1 cellular context compared by ENCODE assay signal in genomic region chr10:79387466-79387973, GRCh38.
TF ChIP-seq lines count a peak whose summit lies in the region.

No MANE protein-coding gene starts in this region.

TF ChIP-seq in H1, 55 proteins besides CTCF, POLR2A, EP300 and RAD21:
- TF ChIP-seq KDM5A (IDR thresholded peaks at IDR 0.05; ENCODE audit: low read length) (no peak), ATF2 (IDR thresholded peaks at IDR 0.05; ENCODE audit: low read length) (no peak)
